In the genomic region with DNA sequence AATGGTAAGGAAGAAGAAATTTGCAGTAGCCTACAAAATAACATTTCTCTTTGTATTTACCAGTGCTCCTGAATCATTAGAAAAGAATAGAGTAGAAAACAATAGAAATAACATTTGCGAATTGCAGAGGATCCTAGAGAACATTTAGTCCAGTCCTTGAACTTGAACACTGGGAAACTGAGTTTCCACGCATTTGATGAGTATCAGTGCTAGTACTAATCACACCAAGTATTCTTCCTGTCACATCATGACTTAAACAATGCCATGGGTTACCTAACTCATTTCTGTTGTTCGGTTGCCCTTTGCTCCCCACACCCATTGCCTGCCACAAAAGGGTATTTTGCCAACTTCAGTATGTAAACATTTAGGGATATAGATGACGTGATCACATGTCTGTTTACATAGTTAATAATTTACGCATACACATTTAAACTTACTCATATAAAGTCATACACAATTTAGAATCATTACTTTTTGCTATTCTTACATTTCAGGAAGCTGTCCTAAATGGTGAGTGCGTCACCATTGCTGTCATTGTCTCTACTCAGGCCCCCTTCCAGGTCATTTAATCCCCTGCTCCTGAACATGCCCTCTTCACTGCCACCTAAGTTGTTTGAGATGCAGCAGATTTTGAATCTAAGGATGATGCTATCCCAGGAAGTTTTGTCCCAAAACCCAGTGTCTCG, we compare ENCODE assay signal across 28 cellular contexts. TPM values are rescaled to one million over a fixed set of nuclear protein-coding genes. Genes with fewer than 3 reads are reported as not detected.
DNase-seq lines count a peak whose midpoint lies in the region; ATAC-seq and TF ChIP-seq lines count a peak whose summit lies in the region.
"Had no signal": no experiment of that assay in that cellular context is flagged by ENCODE, and none has a peak within 500 bp of the region (broad histone marks: within the 10 kb centered on the region; RNA-seq: fewer than 3 reads in every experiment).

No MANE protein-coding gene starts in this region.

- peak overlapping the region; percentile 5 for H3K27ac ChIP-seq in left ventricle myocardium inferior (replicated peaks)
- peak overlapping the region in 2 of 4 donors; percentile 13 to 48 for H3K27ac ChIP-seq in Peyer's patch
- peak overlapping the region; percentile 64 to 82 (median 76) for H3K27ac ChIP-seq in transverse colon
- H3K27ac ChIP-seq: esophagus muscularis mucosa, foreskin keratinocyte, heart right ventricle, HL-60, RWPE1, sigmoid colon, vagina had no signal

- no peaks in the 10 kb centered on the region for H3K27me3 ChIP-seq in left ventricle myocardium inferior (ENCODE audit: low read depth)
- H3K27me3 ChIP-seq in Peyer's patch: no peaks in the 10 kb centered on the region
- H3K27me3 ChIP-seq in transverse colon: no peaks in the 10 kb centered on the region
- H3K27me3 ChIP-seq: esophagus muscularis mucosa, foreskin keratinocyte, heart right ventricle, sigmoid colon, vagina had no signal

- WGBS in transverse colon (ENCODE audit: low coverage in 1 of 2), 2 donors: 59 to 61% methylated on average over 6 to 7 of the region's 7 CpGs

- H3K36me3 ChIP-seq in left ventricle myocardium inferior: peaks cover 14% of the 10 kb centered on the region
- no peaks in the 10 kb centered on the region for H3K36me3 ChIP-seq in Peyer's patch
- no peaks in the 10 kb centered on the region for H3K36me3 ChIP-seq in transverse colon
- H3K36me3 ChIP-seq: sigmoid colon, vagina had no signal

- intact Hi-C loops in left ventricle myocardium inferior (cut with micrococcal nuclease): no loop called here
- intact Hi-C loops in Right ventricle myocardium inferior (cut with DNase I): no loop called here
- intact Hi-C loops in transverse colon (cut with DNase I; ENCODE audit: low total_unique reads): no loop called here

- H3K4me3 ChIP-seq in left ventricle myocardium inferior (no peak overlapping the region), Peyer's patch (no peak overlapping the region), transverse colon (no peak overlapping the region)
- H3K4me3 ChIP-seq: esophagus muscularis mucosa, heart right ventricle, lung, sigmoid colon, vagina had no signal

- no peak for TF ChIP-seq CTCF in left ventricle myocardium inferior (IDR thresholded peaks at IDR 0.05; ENCODE audit: borderline replicate concordance)
- no peak for TF ChIP-seq CTCF in Peyer's patch (IDR thresholded peaks at IDR 0.05)
- no peak for TF ChIP-seq CTCF in transverse colon (IDR thresholded peaks at IDR 0.05)

- no peaks in the 10 kb centered on the region for H3K9me3 ChIP-seq in left ventricle myocardium inferior (replicated peaks)
- no peaks in the 10 kb centered on the region for H3K9me3 ChIP-seq in Peyer's patch
- H3K9me3 ChIP-seq in transverse colon: no peaks in the 10 kb centered on the region
- H3K9me3 ChIP-seq: esophagus muscularis mucosa, heart right ventricle, sigmoid colon, vagina had no signal

- peak; percentile 25 for TF ChIP-seq EP300 in transverse colon (IDR thresholded peaks at IDR 0.05; ENCODE audit: low read depth)

- H3K4me1 ChIP-seq in left ventricle myocardium inferior: peaks cover 47% of the 10 kb centered on the region
- no peaks in the 10 kb centered on the region for H3K4me1 ChIP-seq in Peyer's patch
- H3K4me1 ChIP-seq in transverse colon: peaks cover 0 to 54% (median 37%) of the 10 kb centered on the region in 4 donors

- TF ChIP-seq POLR2A in Peyer's patch (IDR thresholded peaks at IDR 0.05): no peak
- TF ChIP-seq POLR2A in transverse colon (IDR thresholded peaks at IDR 0.05): no peak

- DNase-seq in left ventricle myocardium inferior (no peak), Right ventricle myocardium inferior (ENCODE audit: missing footprints) (no peak), Peyer's patch (peak in 2 of 3 donors; percentile 57 to 75), iris pigment epithelial cell (ENCODE audit: low read depth) (peak; percentile 38), transverse colon (peak; percentile 76), NCI-H82 (lab: John Stamatoyannopoulos, UW) (no peak), NCI-H2196 (lab: John Stamatoyannopoulos, UW; ENCODE audit: unreplicated experiment) (no peak)
- DNase-seq: 8988T; activated CD4-positive, alpha-beta memory T cell treated with anti-CD3 and anti-CD28 coated beads, Interleukin-2, amount 10 ng/mL, durations not matched to agents 7 days and 5 days; activated CD4-positive, alpha-beta T cell treated with anti-CD3 and anti-CD28 coated beads for 1 hour; amygdala; CD8-positive, alpha-beta T cell; foreskin keratinocyte; GDM1; heart right ventricle; Kasumi-1; kidney glomerular epithelial cell; NCI-H1092; NCI-H187 treated with DMSO at 0.1 percent for 48 hours; NCI-H69; sigmoid colon; stimulated activated naive B cell treated with anti-CD40 and anti-IgM and Interleukin-4, amounts not matched to agents 10 μg/mL and 1 μg/mL and 100 μg/mL, for 72 hours had no signal

- ATAC-seq in Right ventricle myocardium inferior: no peak
- no peak for ATAC-seq in GM21390 (IDR thresholded peaks at IDR 0.05; ENCODE audit: unreplicated experiment)
- ATAC-seq: CD8-positive, alpha-beta T cell; stimulated activated naive B cell treated with anti-CD40 and anti-IgM and Interleukin-4, amounts not matched to agents 10 μg/mL and 1 μg/mL and 100 μg/mL, for 72 hours had no signal

- in situ Hi-C loops in transverse colon (cut with MboI; ENCODE audit: low pct_ligation_motif_present in 1 of 4, low pct_unique_long_range_greater_than_20kb in 1 of 4, low sequenced_read_pairs in 3 of 4): no loop called here

RNA-seq across cellular contexts. Expression of a gene that starts 42.3 kb away (rescaled TPM):
- total RNA-seq in left ventricle myocardium inferior (45.6 TPM), Right ventricle myocardium inferior (21.7 TPM), Peyer's patch (100 to 1,000 TPM in 1 of 4 donors, 10 to 100 TPM in 3; 29.9 to 181 (median 63.6) TPM), transverse colon (100 to 1,000 TPM in 1 of 4 donors, 10 to 100 TPM in 3; 73.7 to 134 (median 80.7) TPM)

Comparison
In these comparisons a context has a peak if more than half of its experiments do, and no peak if none do; other contexts are left out.
1. DNase-seq: peak in Peyer's patch (2 of 3), iris pigment epithelial cell (single experiment) and transverse colon (single experiment); none in left ventricle myocardium inferior (single experiment), Right ventricle myocardium inferior (single experiment), NCI-H82 (single experiment) and NCI-H2196 (single experiment).